Comparison of ENCODE assay signal across 1 cellular context in the genomic region with DNA sequence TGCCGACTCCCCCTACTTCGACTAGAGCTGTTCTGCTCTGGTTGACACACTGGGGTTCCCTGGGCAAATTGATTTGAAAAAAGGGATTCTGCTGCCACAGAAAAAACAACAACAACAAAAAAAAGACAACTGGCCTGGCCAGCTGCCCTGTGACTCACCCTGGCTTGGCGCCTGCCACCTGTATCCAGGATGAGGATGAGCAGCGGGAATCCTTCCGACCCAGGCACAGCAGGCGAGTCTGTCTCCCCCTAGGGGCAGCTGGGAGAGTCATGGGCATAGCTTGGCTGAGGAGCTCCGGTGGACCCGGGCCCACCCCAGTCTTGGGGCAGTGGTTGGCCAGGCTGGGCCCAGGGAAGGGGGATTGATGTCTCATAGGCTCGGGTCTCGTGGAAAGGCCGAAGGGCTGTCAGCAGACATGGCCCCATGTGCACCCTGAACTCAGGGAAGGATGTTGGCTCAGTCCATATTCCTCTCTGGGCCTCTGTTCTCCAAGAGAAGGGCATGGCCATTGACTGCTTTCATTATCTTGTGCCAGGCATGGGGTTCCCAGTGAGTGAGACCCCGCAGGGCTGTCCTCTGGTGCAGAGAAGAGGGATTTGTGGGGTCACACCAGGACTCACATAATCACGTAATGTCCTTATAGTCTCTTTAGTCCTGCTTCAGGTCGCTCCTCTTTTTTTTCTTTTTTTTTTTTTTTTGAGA.
TF ChIP-seq lines count a peak whose summit lies in the region.

No MANE protein-coding gene starts in this region.

TF ChIP-seq in WTC11, 78 proteins besides CTCF, POLR2A, EP300 and RAD21 (continued from another document):
- TF ChIP-seq ZNF532 (CRISPR knock-in tag; IDR thresholded peaks at IDR 0.05; ENCODE audit: borderline replicate concordance) (no peak), NR3C1 (CRISPR knock-in tag; conservative IDR thresholded peaks at IDR 0.05; ENCODE audit: low read depth) (no peak), ZNF423 (CRISPR knock-in tag; IDR thresholded peaks at IDR 0.05) (peak; percentile 37; the same call in 1 of the 2 replicates), TCF7 (CRISPR knock-in tag; IDR thresholded peaks at IDR 0.05; ENCODE audit: low read depth) (no peak), IRF2 (CRISPR knock-in tag; IDR thresholded peaks at IDR 0.05; ENCODE audit: borderline replicate concordance, low read depth) (no peak), FOXP4 (CRISPR knock-in tag; IDR thresholded peaks at IDR 0.05) (no peak), JAZF1 (CRISPR knock-in tag; IDR thresholded peaks at IDR 0.05) (no peak), CDX4 (CRISPR knock-in tag; IDR thresholded peaks at IDR 0.05; ENCODE audit: borderline replicate concordance) (no peak), FOXP1 (CRISPR knock-in tag; IDR thresholded peaks at IDR 0.05; ENCODE audit: borderline replicate concordance) (0 out of 2 replicates have a peak, but pooled peaks have one; percentile 34), NR2C2 (CRISPR knock-in tag; IDR thresholded peaks at IDR 0.05) (no peak), CBFB (CRISPR knock-in tag; IDR thresholded peaks at IDR 0.05; ENCODE audit: low read depth) (no peak), SMAD3 (CRISPR knock-in tag; IDR thresholded peaks at IDR 0.05; ENCODE audit: borderline replicate concordance) (no peak), ZNF232 (CRISPR knock-in tag; IDR thresholded peaks at IDR 0.05) (no peak), ZNF396 (CRISPR knock-in tag; IDR thresholded peaks at IDR 0.05; ENCODE audit: borderline replicate concordance) (no peak)
- TF ChIP-seq, protein P1, sequence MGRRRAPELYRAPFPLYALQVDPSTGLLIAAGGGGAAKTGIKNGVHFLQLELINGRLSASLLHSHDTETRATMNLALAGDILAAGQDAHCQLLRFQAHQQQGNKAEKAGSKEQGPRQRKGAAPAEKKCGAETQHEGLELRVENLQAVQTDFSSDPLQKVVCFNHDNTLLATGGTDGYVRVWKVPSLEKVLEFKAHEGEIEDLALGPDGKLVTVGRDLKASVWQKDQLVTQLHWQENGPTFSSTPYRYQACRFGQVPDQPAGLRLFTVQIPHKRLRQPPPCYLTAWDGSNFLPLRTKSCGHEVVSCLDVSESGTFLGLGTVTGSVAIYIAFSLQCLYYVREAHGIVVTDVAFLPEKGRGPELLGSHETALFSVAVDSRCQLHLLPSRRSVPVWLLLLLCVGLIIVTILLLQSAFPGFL (CRISPR knock-in tag; IDR thresholded peaks at IDR 0.05; ENCODE audit: borderline replicate concordance): no peak
TF ChIP-seq in WTC11: peak in this region for 2.
